In genomic region chr1:212489284-212489859, GRCh38 we compare ENCODE assay signal across 14 cellular contexts. TPM values are rescaled to one million over a fixed set of nuclear protein-coding genes. Genes with fewer than 3 reads are reported as not detected.
DNase-seq lines count a peak whose midpoint lies in the region; ATAC-seq and TF ChIP-seq lines count a peak whose summit lies in the region.
"Had no signal": no experiment of that assay in that cellular context is flagged by ENCODE, and none has a peak within 500 bp of the region (broad histone marks: within the 10 kb centered on the region; RNA-seq: fewer than 3 reads in every experiment).

No MANE protein-coding gene starts in this region.

- H3K4me3 ChIP-seq in WERI-Rb-1 (ENCODE audit: low read depth, low read length) (no peak overlapping the region), thoracic aorta (no peak overlapping the region), heart left ventricle (no peak overlapping the region)
- H3K4me3 ChIP-seq: lung had no signal

- H3K27ac Mint-ChIP-seq in Calu3 (ENCODE audit: unreplicated experiment) = peak overlapping the region; percentile 94
- H3K27ac Mint-ChIP-seq in activated T-cell treated with anti-CD3 and anti-CD28 coated beads, Interleukin-2, amount 50 U/mL, for 72 hours = no peak overlapping the region
- H3K27ac Mint-ChIP-seq: activated CD4-positive, alpha-beta T cell treated with anti-CD3 and anti-CD28 coated beads, Interleukin-2, amount 10 ng/mL, durations not matched to agents 24 days and 14 days; activated naive CD8-positive, alpha-beta T cell treated with anti-CD3 and anti-CD28 coated beads, Interleukin-2, amount 10 ng/mL, durations not matched to agents 7 days and 5 days had no signal

- H3K9me3 ChIP-seq in WERI-Rb-1 (ENCODE audit: severe bottlenecking) = no peaks in the 10 kb centered on the region
- H3K9me3 ChIP-seq in thoracic aorta = no peaks in the 10 kb centered on the region
- H3K9me3 ChIP-seq in heart left ventricle = no peaks in the 10 kb centered on the region

- H3K36me3 ChIP-seq in WERI-Rb-1 (no peaks in the 10 kb centered on the region), thoracic aorta (no peaks in the 10 kb centered on the region), heart left ventricle (no peaks in the 10 kb centered on the region)

- CTCF ChIA-PET in Calu3 (lab: Charles Lee) = interaction anchor here (1.7 to 2.3 kb wide), 2 partner anchors 9 to 12 kb away, joined by 9 to 19 read pairs; no protein-coding TSS in a partner anchor

- H3K4me1 Mint-ChIP-seq in Calu3 (ENCODE audit: low read depth, unreplicated experiment) = peaks cover 50% of the 10 kb centered on the region
- H3K4me1 Mint-ChIP-seq in activated T-cell treated with anti-CD3 and anti-CD28 coated beads, Interleukin-2, amount 50 U/mL, for 72 hours (ENCODE audit: low read depth) = peaks cover 16% of the 10 kb centered on the region

- intact Hi-C loops in Calu3 (cut with micrococcal nuclease; ENCODE audit: unreplicated experiment) = loop anchor here (2.0 kb wide), 1 partner anchor 69 kb away; no protein-coding TSS in a partner anchor
- intact Hi-C loops in heart left ventricle (cut with DNase I) = loop anchor here in 4 of 10 donors (10.0 kb wide), 2 partner anchors 65 to 275 kb away; no protein-coding TSS in a partner anchor

- TF ChIP-seq CTCF in Calu3 (IDR thresholded peaks at IDR 0.05; ENCODE audit: unreplicated experiment) (no peak), WERI-Rb-1 (IDR thresholded peaks at IDR 0.05; ENCODE audit: low read depth, low read length) (no peak), thoracic aorta (IDR thresholded peaks at IDR 0.05) (no peak), heart left ventricle (IDR thresholded peaks at IDR 0.05) (no peak), GM10266 (IDR thresholded peaks at IDR 0.05; ENCODE audit: control insufficient read depth, insufficient read depth, low read depth, missing control alignments) (no peak)

- H3K4me3 Mint-ChIP-seq in Calu3 (ENCODE audit: low read depth, unreplicated experiment) = no peak overlapping the region
- H3K4me3 Mint-ChIP-seq in activated T-cell treated with anti-CD3 and anti-CD28 coated beads, Interleukin-2, amount 50 U/mL, for 72 hours = no peak overlapping the region
- H3K4me3 Mint-ChIP-seq: activated CD4-positive, alpha-beta T cell treated with anti-CD3 and anti-CD28 coated beads, Interleukin-2, amount 10 ng/mL, durations not matched to agents 24 days and 14 days; activated naive CD8-positive, alpha-beta T cell treated with anti-CD3 and anti-CD28 coated beads, Interleukin-2, amount 10 ng/mL, durations not matched to agents 7 days and 5 days; nephron had no signal

- no peaks in the 10 kb centered on the region for H3K27me3 ChIP-seq in WERI-Rb-1 (ENCODE audit: insufficient read depth, low read depth, severe bottlenecking)
- H3K27me3 ChIP-seq in thoracic aorta (replicated peaks; ENCODE audit: insufficient read depth) = no peaks in the 10 kb centered on the region
- H3K27me3 ChIP-seq in heart left ventricle = no peaks in the 10 kb centered on the region

- TF ChIP-seq POLR2A in heart left ventricle (IDR thresholded peaks at IDR 0.05) = no peak

- H3K9me3 Mint-ChIP-seq in Calu3 (ENCODE audit: low read depth, unreplicated experiment) = no peaks in the 10 kb centered on the region
- no peaks in the 10 kb centered on the region for H3K9me3 Mint-ChIP-seq in activated T-cell treated with anti-CD3 and anti-CD28 coated beads, Interleukin-2, amount 50 U/mL, for 72 hours
- H3K9me3 Mint-ChIP-seq: activated CD4-positive, alpha-beta T cell treated with anti-CD3 and anti-CD28 coated beads, Interleukin-2, amount 10 ng/mL, durations not matched to agents 24 days and 14 days; activated naive CD8-positive, alpha-beta T cell treated with anti-CD3 and anti-CD28 coated beads, Interleukin-2, amount 10 ng/mL, durations not matched to agents 7 days and 5 days; nephron had no signal

- BruUV-seq in Calu3 (replicated peaks; lab: Mats Ljungman, UMichigan) = no TSS peak

- 0 out of 2 replicates have a peak overlapping the region, but pooled peaks have one; percentile 19 for H3K27ac ChIP-seq in WERI-Rb-1
- H3K27ac ChIP-seq in epithelial cell of prostate = peak overlapping the region; percentile 76
- H3K27ac ChIP-seq in thoracic aorta = peak overlapping the region; percentile 64 to 69
- peak overlapping the region in 3 of 12 donors; percentile 42 to 76 (median 51) for H3K27ac ChIP-seq in heart left ventricle

- no peak for DNase-seq in Calu3
- no peak for DNase-seq in WERI-Rb-1
- DNase-seq in epithelial cell of prostate (ENCODE audit: low read depth, low spot score) = no peak
- DNase-seq in thoracic aorta (ENCODE audit: low spot score) = no peak
- DNase-seq in heart left ventricle = no peak
- DNase-seq in activated T-cell treated with anti-CD3 and anti-CD28 coated beads, Interleukin-2, amount 50 U/mL, for 72 hours = no peak
- DNase-seq in GM10266 (ENCODE audit: extremely low spot score) = no peak
- DNase-seq: activated naive CD8-positive, alpha-beta T cell treated with anti-CD3 and anti-CD28 coated beads, Interleukin-2, amount 10 ng/mL, durations not matched to agents 7 days and 5 days; AML-193; KBM-7 had no signal

- 90 to 96% (median 94%) methylated on average over 4 of the region's 4 CpGs for WGBS in heart left ventricle, 4 donors

- peaks cover 42% of the 10 kb centered on the region for H3K36me3 Mint-ChIP-seq in Calu3 (ENCODE audit: insufficient read depth, unreplicated experiment)
- no peaks in the 10 kb centered on the region for H3K36me3 Mint-ChIP-seq in activated T-cell treated with anti-CD3 and anti-CD28 coated beads, Interleukin-2, amount 50 U/mL, for 72 hours (ENCODE audit: insufficient read depth in 2 of 2)
- H3K36me3 Mint-ChIP-seq: activated naive CD8-positive, alpha-beta T cell treated with anti-CD3 and anti-CD28 coated beads, Interleukin-2, amount 10 ng/mL, durations not matched to agents 7 days and 5 days had no signal

- no peak for ATAC-seq in thoracic aorta (ENCODE audit: insufficient number of reproducible peaks, low FRiP score, low read depth)
- no peak for ATAC-seq in heart left ventricle
- no peak for ATAC-seq in activated T-cell treated with anti-CD3 and anti-CD28 coated beads, Interleukin-2, amount 50 U/mL, for 72 hours (replicated peaks in 1 of 2)
- no peak for ATAC-seq in GM21367 (IDR thresholded peaks at IDR 0.05; ENCODE audit: unreplicated experiment)

- H3K4me1 ChIP-seq in thoracic aorta (ENCODE audit: control insufficient read depth in 1 of 2, low read depth in 2 of 2) = peaks cover 8 to 37% of the 10 kb centered on the region in 2 donors
- peaks cover 0 to 48% (median 8%) of the 10 kb centered on the region in 12 donors for H3K4me1 ChIP-seq in heart left ventricle

- H3K27me3 Mint-ChIP-seq in Calu3 (ENCODE audit: unreplicated experiment) = no peaks in the 10 kb centered on the region
- peaks cover 12% of the 10 kb centered on the region for H3K27me3 Mint-ChIP-seq in activated T-cell treated with anti-CD3 and anti-CD28 coated beads, Interleukin-2, amount 50 U/mL, for 72 hours (ENCODE audit: low read depth)
- H3K27me3 Mint-ChIP-seq: activated naive CD8-positive, alpha-beta T cell treated with anti-CD3 and anti-CD28 coated beads, Interleukin-2, amount 10 ng/mL, durations not matched to agents 7 days and 5 days had no signal

RNA-seq across cellular contexts. Expression of gene NENF, which starts 56.7 kb away (rescaled TPM):
- 45.1 and 45.3 TPM in 2 replicates for total RNA-seq in Calu3 (2022)
- total RNA-seq in thoracic aorta = 100 to 1,000 TPM; 122 to 152 TPM
- total RNA-seq in heart left ventricle = 100 to 1,000 TPM in 7 of 9 donors, 10 to 100 TPM in 2; 84.2 to 174 (median 105) TPM
- 100 to 1,000 TPM in 1 of 2 donors, 10 to 100 TPM in 1; 69.8 to 170 TPM for polyA plus RNA-seq in heart left ventricle
- total RNA-seq in activated T-cell treated with anti-CD3 and anti-CD28 coated beads, Interleukin-2, amount 50 U/mL, for 72 hours = 10 to 100 TPM; 36.9 to 40.7 TPM
